Comparison of ENCODE assay signal across 19 cellular contexts in genomic region chr6:131981624-131981978, GRCh38. TPM values are rescaled to one million over a fixed set of nuclear protein-coding genes. Genes with fewer than 3 reads are reported as not detected.
DNase-seq lines count a peak whose midpoint lies in the region; ATAC-seq and TF ChIP-seq lines count a peak whose summit lies in the region.
"Had no signal": no experiment of that assay in that cellular context is flagged by ENCODE, and none has a peak within 500 bp of the region (broad histone marks: within the 10 kb centered on the region; RNA-seq: fewer than 3 reads in every experiment).

No MANE protein-coding gene starts in this region.

- H2AFZ ChIP-seq in H9 (ENCODE audit: low read length): no peak overlapping the region

- H3K27ac ChIP-seq in 22Rv1 (peak overlapping the region; percentile 95), H9 (ENCODE audit: insufficient read length, low read depth, low read length) (no peak overlapping the region), brain microvascular endothelial cell (peak overlapping the region; percentile 86), right lobe of liver (peak overlapping the region; percentile 60 to 79 (median 74))
- H3K27ac ChIP-seq: C4-2B, SK-N-MC had no signal

- intact Hi-C loops in right lobe of liver (cut with DNase I): no loop called here

- H2BK5ac ChIP-seq in H9 (ENCODE audit: insufficient read length, low read length): no peak overlapping the region

- no peak overlapping the region for H3K56ac ChIP-seq in H9 (ENCODE audit: insufficient read length, low read depth, low read length)

- H3K27me3 Mint-ChIP-seq in H9 (ENCODE audit: low read depth): no peaks in the 10 kb centered on the region
- H3K27me3 Mint-ChIP-seq in T-helper 2 cell treated with Interferon-gamma antibody and Interleukin-4, amounts not matched to agents 5 μg/mL and 100 μg/mL, for 36 hours (ENCODE audit: low read depth): no peaks in the 10 kb centered on the region

- H3K79me2 ChIP-seq in H9 (ENCODE audit: insufficient read depth, low read length): no peaks in the 10 kb centered on the region

- no peak overlapping the region for H2AK5ac ChIP-seq in H9 (ENCODE audit: insufficient read length, low read length)

- H2BK15ac ChIP-seq in H9 (ENCODE audit: low read depth, low read length): no peak overlapping the region

- TF ChIP-seq CTCF in 22Rv1 (IDR thresholded peaks at IDR 0.05) (no peak), H9 (conservative IDR thresholded peaks at IDR 0.05) (no peak), brain microvascular endothelial cell (IDR thresholded peaks at IDR 0.05; ENCODE audit: low read depth, low read length, missing control alignments) (no peak), right lobe of liver (IDR thresholded peaks at IDR 0.05) (no peak)

- H3K9me3 Mint-ChIP-seq in H9: no peaks in the 10 kb centered on the region
- H3K9me3 Mint-ChIP-seq in T-helper 2 cell treated with Interferon-gamma antibody and Interleukin-4, amounts not matched to agents 5 μg/mL and 100 μg/mL, for 36 hours: no peaks in the 10 kb centered on the region

- H3K4me3 ChIP-seq in brain microvascular endothelial cell (ENCODE audit: low read depth, low read length): no peak overlapping the region
- H3K4me3 ChIP-seq in right lobe of liver: no peak overlapping the region
- H3K4me3 ChIP-seq: SK-N-MC had no signal

- H3K18ac ChIP-seq in H9 (ENCODE audit: insufficient read length, low read depth, low read length): no peak overlapping the region

- H3K36me3 ChIP-seq in brain microvascular endothelial cell (replicated peaks) (no peaks in the 10 kb centered on the region), right lobe of liver (no peaks in the 10 kb centered on the region)

- no peak overlapping the region for H3K9ac ChIP-seq in H9 (ENCODE audit: extremely low read depth, insufficient read length, low read length)

- H4K5ac ChIP-seq in H9 (ENCODE audit: insufficient read length, low read depth, low read length): no peak overlapping the region

- ATAC-seq in right lobe of liver: peak in 1 of 4 donors; percentile 8

- H3K9me3 ChIP-seq in H9 (ENCODE audit: control insufficient read depth, low read depth, low read length) (no peaks in the 10 kb centered on the region), right lobe of liver (no peaks in the 10 kb centered on the region)

- H2BK120ac ChIP-seq in H9 (ENCODE audit: low read depth, low read length, poor library complexity, severe bottlenecking): no peak overlapping the region

- no peak for DNase-seq in H9
- no peak for DNase-seq in brain microvascular endothelial cell
- no peak for DNase-seq in right lobe of liver
- DNase-seq in stimulated activated CD4-positive, alpha-beta T cell treated with anti-CD3 and anti-CD28 coated beads, Interleukin-12 subunit alpha, Interleukin-12 subunit beta, amount 100 ng/mL, for 4 hours: no peak
- no peak for DNase-seq in T-helper 2 cell treated with Interferon-gamma antibody and Interleukin-4, amounts not matched to agents 5 μg/mL and 100 μg/mL, for 36 hours (ENCODE audit: low spot score)
- no peak for DNase-seq in GM19240 (ENCODE audit: insufficient read length, low spot score)
- DNase-seq in germinal center (ENCODE audit: low spot score): no peak
- DNase-seq: DMS79, Kasumi-1, NCI-H1092 treated with DMSO at 0.1 percent for 48 hours, NCI-H146, NCI-H2081, NCI-H2171 treated with DMSO at 0.1 percent for 48 hours, NCI-H446, NCI-H69, Right ventricle myocardium superior had no signal

- no peaks in the 10 kb centered on the region for H3K79me1 ChIP-seq in H9 (ENCODE audit: insufficient read depth, low read depth, low read length, poor library complexity, severe bottlenecking)

- H3K4me1 Mint-ChIP-seq in H9: 0 out of 4 replicates have a peak, but pooled peaks cover 0 to 4% of the 10 kb centered on the region in 2 experiments
- H3K4me1 Mint-ChIP-seq in T-helper 2 cell treated with Interferon-gamma antibody and Interleukin-4, amounts not matched to agents 5 μg/mL and 100 μg/mL, for 36 hours (ENCODE audit: low read depth): no peaks in the 10 kb centered on the region

- H3K27me3 ChIP-seq in H9 (ENCODE audit: insufficient read depth, low read length): no peaks in the 10 kb centered on the region
- H3K27me3 ChIP-seq in brain microvascular endothelial cell (replicated peaks): no peaks in the 10 kb centered on the region
- H3K27me3 ChIP-seq in right lobe of liver: no peaks in the 10 kb centered on the region

- H3K23me2 ChIP-seq in H9 (ENCODE audit: insufficient read length, low read depth, low read length, poor library complexity, severe bottlenecking): no peaks in the 10 kb centered on the region

- H2BK20ac ChIP-seq in H9 (ENCODE audit: low read depth, low read length, poor library complexity, severe bottlenecking): no peak overlapping the region

- WGBS in H9 (ENCODE audit: extremely low coverage, insufficient read length, low lambda C conversion rate): no CpG with 5 or more reads among the region's 3 CpGs
- 85% methylated on average over 2 of the region's 3 CpGs for WGBS in right lobe of liver (ENCODE audit: insufficient coverage, low coverage, low lambda C conversion rate, missing lambda C conversion rate)

- H3K36me3 Mint-ChIP-seq in H9 (ENCODE audit: insufficient read depth in 1 of 3, low read depth in 3 of 3): peaks cover 0 to 2% (median 0%) of the 10 kb centered on the region in 3 experiments; a peak in 1 of 7 replicates
- no peaks in the 10 kb centered on the region for H3K36me3 Mint-ChIP-seq in T-helper 2 cell treated with Interferon-gamma antibody and Interleukin-4, amounts not matched to agents 5 μg/mL and 100 μg/mL, for 36 hours (ENCODE audit: low read depth)

- no peak overlapping the region for H3K4me2 ChIP-seq in H9 (ENCODE audit: insufficient read depth, insufficient read length, low read length)

- no peak overlapping the region for H3K23ac ChIP-seq in H9 (ENCODE audit: insufficient read length, low read depth, low read length)

- peak overlapping the region in 2 of 3 experiments; percentile 6 to 9; a peak in 1 of 7 replicates for H3K27ac Mint-ChIP-seq in H9
- H3K27ac Mint-ChIP-seq in T-helper 2 cell treated with Interferon-gamma antibody and Interleukin-4, amounts not matched to agents 5 μg/mL and 100 μg/mL, for 36 hours: no peak overlapping the region

- no peak for TF ChIP-seq POLR2A in right lobe of liver (IDR thresholded peaks at IDR 0.05)

- H4K20me1 ChIP-seq in H9 (ENCODE audit: control insufficient read depth, insufficient read depth, insufficient read length): no peaks in the 10 kb centered on the region

- in situ Hi-C loops in brain microvascular endothelial cell (cut with HindIII; ENCODE audit: low pct_ligation_motif_present, low sequenced_read_pairs): no loop called here

- no peak overlapping the region for H3K4ac ChIP-seq in H9 (ENCODE audit: low read depth, low read length)

- H3K14ac ChIP-seq in H9 (ENCODE audit: insufficient read depth, low read length): no peak overlapping the region

- no peak overlapping the region for H4K8ac ChIP-seq in H9 (replicated peaks; ENCODE audit: insufficient read length, low read depth, low read length)

- H3K4me1 ChIP-seq in H9 (ENCODE audit: insufficient read depth, low read length): no peaks in the 10 kb centered on the region
- peaks cover 0 to 60% (median 25%) of the 10 kb centered on the region in 4 donors for H3K4me1 ChIP-seq in right lobe of liver

- H4K91ac ChIP-seq in H9 (ENCODE audit: insufficient read length, low read depth, low read length): no peak overlapping the region

- no peak overlapping the region for H3T11ph ChIP-seq in H9 (ENCODE audit: low read length)

- no peak overlapping the region for H3K4me3 Mint-ChIP-seq in H9
- no peak overlapping the region for H3K4me3 Mint-ChIP-seq in T-helper 2 cell treated with Interferon-gamma antibody and Interleukin-4, amounts not matched to agents 5 μg/mL and 100 μg/mL, for 36 hours

- no peak overlapping the region for H2BK12ac ChIP-seq in H9 (ENCODE audit: insufficient read length, low read depth, low read length)

RNA-seq across cellular contexts. Expression of gene CCN2, which starts 30.4 kb away (rescaled TPM):
- total RNA-seq in H9 (2021) (44.1 and 44.4 TPM in 2 replicates), right lobe of liver (10 to 100 TPM in 5 of 6 experiments, 1 to 10 TPM in 1; 3.4 to 82.9 (median 54.3) TPM)
